2 cellular contexts compared by ENCODE assay signal in the genomic region with DNA sequence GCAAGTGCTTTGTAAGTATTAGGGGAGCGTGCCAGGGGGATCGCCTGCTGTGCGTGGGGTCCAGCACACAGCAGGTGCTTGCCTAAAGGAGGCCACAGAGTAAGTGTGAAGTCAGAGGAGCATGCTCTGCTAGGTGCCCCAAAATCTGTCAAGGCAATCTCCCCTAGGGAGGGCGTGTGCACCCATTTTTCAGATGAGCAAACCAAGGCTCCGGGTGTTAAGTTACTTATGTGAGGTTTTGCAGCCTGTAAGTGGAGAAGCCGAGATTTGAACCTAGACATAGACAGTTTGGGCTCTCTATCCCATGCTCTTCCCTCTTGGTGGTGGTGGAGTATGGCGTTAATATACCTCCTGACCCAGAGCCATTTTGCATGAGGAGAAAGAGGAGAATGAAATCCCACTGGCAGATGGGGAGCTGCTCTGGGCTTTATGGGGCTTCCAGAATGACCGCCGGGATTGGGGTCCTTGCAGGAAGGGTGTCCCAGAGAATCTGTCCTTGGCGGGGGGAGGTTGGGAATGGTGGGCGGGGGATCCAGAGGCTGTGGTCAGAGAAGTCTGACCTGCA.
TF ChIP-seq lines count a peak whose summit lies in the region.

No MANE protein-coding gene starts in this region.

TF ChIP-seq in A549, 52 proteins besides CTCF, POLR2A, EP300 and RAD21:
- TF ChIP-seq KDM1A (IDR thresholded peaks at IDR 0.05; ENCODE audit: low read depth) (peak; percentile 94), HDAC2 (IDR thresholded peaks at IDR 0.05) (peak; percentile 89), CHD2 (IDR thresholded peaks at IDR 0.05; ENCODE audit: low read length, partially characterized antibody) (no peak), CHD4 (IDR thresholded peaks at IDR 0.05; ENCODE audit: borderline replicate concordance) (peak; percentile 37; the same call in 1 of the 2 replicates)

TF ChIP-seq in IMR-90, 13 proteins besides CTCF, POLR2A, EP300 and RAD21:
- TF ChIP-seq RCOR1 (IDR thresholded peaks at IDR 0.05; ENCODE audit: insufficient replicate concordance, low read length): no peak
TF ChIP-seq in IMR-90: peak in this region for 0.
